ENCODE assay signal across 1 cellular context in the genomic region with DNA sequence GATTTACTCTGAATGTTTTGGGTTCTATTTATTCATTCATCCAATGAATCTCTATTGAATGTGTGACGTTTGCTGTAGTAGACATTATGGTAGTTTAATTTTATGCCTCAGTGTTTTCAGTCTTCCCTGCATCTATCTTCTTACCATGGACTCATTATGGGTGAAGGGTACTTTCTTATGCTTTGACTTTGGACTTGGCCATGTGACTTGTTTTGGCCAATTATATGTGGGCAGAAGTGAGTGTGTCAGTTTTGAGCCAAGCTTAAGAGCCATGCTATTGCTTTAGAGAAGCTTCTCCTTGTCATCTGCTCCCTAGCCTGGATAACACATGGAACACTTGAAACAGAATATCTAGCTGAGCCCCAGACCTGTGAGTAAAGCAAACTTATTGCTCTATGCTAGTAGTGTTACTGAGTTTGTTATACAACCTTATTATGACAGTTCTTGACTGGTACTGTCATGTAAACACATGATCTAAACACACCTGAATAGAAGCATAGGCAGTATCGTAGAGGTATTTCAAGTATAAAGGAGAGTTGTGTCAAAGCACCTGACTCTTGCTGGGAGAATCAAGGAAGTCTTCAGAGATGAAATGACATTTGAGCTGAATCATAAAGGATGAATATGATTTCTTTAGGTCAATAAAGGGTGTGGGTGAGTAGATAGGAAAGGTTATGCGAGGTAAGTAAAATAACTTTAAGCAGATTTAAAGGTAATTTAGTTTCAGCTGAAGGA.
TF ChIP-seq lines count a peak whose summit lies in the region.

No MANE protein-coding gene starts in this region.

TF ChIP-seq in K562, 482 proteins besides CTCF, POLR2A, EP300 and RAD21 (continued from another document):
- TF ChIP-seq, protein P1, sequence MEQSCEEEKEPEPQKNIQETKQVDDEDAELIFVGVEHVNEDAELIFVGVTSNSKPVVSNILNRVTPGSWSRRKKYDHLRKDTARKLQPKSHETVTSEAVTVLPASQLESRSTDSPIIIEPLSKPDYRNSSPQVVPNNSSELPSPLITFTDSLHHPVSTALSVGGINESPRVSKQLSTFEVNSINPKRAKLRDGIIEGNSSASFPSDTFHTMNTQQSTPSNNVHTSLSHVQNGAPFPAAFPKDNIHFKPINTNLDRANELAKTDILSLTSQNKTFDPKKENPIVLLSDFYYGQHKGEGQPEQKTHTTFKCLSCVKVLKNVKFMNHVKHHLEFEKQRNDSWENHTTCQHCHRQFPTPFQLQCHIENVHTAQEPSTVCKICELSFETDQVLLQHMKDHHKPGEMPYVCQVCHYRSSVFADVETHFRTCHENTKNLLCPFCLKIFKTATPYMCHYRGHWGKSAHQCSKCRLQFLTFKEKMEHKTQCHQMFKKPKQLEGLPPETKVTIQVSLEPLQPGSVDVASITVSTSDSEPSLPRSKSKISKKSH (CRISPR knock-in tag; IDR thresholded peaks at IDR 0.05), result 0 out of 2 replicates have a peak, but pooled peaks have one; percentile 32
- TF ChIP-seq CBFA2T3 (IDR thresholded peaks at IDR 0.05) (no peak), NEUROD1 (IDR thresholded peaks at IDR 0.05; ENCODE audit: borderline replicate concordance, low read depth, low read length, partially characterized antibody) (no peak), ZNF324 (CRISPR knock-in tag; IDR thresholded peaks at IDR 0.05) (no peak), KLF16 (IDR thresholded peaks at IDR 0.05) (no peak), BCL6 (CRISPR knock-in tag; IDR thresholded peaks at IDR 0.05) (no peak), CEBPG (CRISPR knock-in tag; IDR thresholded peaks at IDR 0.05) (no peak), CEBPG (tag; conservative IDR thresholded peaks at IDR 0.05 in 1 of 2, IDR thresholded peaks at IDR 0.05 in 1 of 2) (0 out of 4 replicates have a peak, but pooled peaks of 1 of the 2 experiments have one; percentile 2)
- TF ChIP-seq, protein P2, sequence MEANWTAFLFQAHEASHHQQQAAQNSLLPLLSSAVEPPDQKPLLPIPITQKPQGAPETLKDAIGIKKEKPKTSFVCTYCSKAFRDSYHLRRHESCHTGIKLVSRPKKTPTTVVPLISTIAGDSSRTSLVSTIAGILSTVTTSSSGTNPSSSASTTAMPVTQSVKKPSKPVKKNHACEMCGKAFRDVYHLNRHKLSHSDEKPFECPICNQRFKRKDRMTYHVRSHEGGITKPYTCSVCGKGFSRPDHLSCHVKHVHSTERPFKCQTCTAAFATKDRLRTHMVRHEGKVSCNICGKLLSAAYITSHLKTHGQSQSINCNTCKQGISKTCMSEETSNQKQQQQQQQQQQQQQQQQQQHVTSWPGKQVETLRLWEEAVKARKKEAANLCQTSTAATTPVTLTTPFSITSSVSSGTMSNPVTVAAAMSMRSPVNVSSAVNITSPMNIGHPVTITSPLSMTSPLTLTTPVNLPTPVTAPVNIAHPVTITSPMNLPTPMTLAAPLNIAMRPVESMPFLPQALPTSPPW (CRISPR knock-in tag; IDR thresholded peaks at IDR 0.05), result 0 out of 2 replicates have a peak, but pooled peaks have one; percentile 2
- TF ChIP-seq, protein P3, sequence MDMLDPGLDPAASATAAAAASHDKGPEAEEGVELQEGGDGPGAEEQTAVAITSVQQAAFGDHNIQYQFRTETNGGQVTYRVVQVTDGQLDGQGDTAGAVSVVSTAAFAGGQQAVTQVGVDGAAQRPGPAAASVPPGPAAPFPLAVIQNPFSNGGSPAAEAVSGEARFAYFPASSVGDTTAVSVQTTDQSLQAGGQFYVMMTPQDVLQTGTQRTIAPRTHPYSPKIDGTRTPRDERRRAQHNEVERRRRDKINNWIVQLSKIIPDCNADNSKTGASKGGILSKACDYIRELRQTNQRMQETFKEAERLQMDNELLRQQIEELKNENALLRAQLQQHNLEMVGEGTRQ (CRISPR knock-in tag; IDR thresholded peaks at IDR 0.05), result peak; percentile 67
